ENCODE assay signal across 18 cellular contexts in genomic region chr4:7342223-7342576, GRCh38.
A peak's percentile ranks its signal among the peaks of the same experiment; 100 is the strongest.
DNase-seq lines count a peak whose midpoint lies in the region; ATAC-seq and TF ChIP-seq lines count a peak whose summit lies in the region.
"Had no signal": no experiment of that assay in that cellular context is flagged by ENCODE, and none has a peak within 500 bp of the region (broad histone marks: within the 10 kb centered on the region; RNA-seq: fewer than 3 reads in every experiment).

No MANE protein-coding gene starts in this region.

- H3K79me1 ChIP-seq in mesenchymal stem cell (replicated peaks; ENCODE audit: low read length, poor library complexity, severe bottlenecking) = no peaks in the 10 kb centered on the region

- H3K36me3 ChIP-seq in mesenchymal stem cell (ENCODE audit: control insufficient read depth in 1 of 2, insufficient read depth in 2 of 2, low read depth in 1 of 2, low read length in 2 of 2) (peaks cover 0 to 9% of the 10 kb centered on the region in 2 experiments), spleen (no peaks in the 10 kb centered on the region)

- H3K9ac ChIP-seq in mesenchymal stem cell (ENCODE audit: low read length) = no peak overlapping the region

- H2BK15ac ChIP-seq in mesenchymal stem cell (ENCODE audit: low read depth, poor library complexity, severe bottlenecking) = no peak overlapping the region

- H2BK120ac ChIP-seq in mesenchymal stem cell (ENCODE audit: low read depth, low read length) = no peak overlapping the region

- DNase-seq in mesenchymal stem cell (no peak), spleen (peak; percentile 41), SKM-1 treated with dmso at 0.1 percent for 144 hours (lab: John Stamatoyannopoulos, UW; ENCODE audit: unreplicated experiment) (no peak), UCSD-AML1 (lab: John Stamatoyannopoulos, UW; ENCODE audit: unreplicated experiment) (no peak)
- DNase-seq: DMS79 treated with DMSO at 0.1 percent for 48 hours, KBM-7, NCI-H1105 treated with DMSO at 0.1 percent for 48 hours, NCI-H1694 treated with DMSO at 0.1 percent for 48 hours, NCI-H2107, NCI-H510A treated with DMSO at 0.1 percent for 48 hours, NCI-H774, RPMI8226, SIG-M5 had no signal

- H2AFZ ChIP-seq in mesenchymal stem cell (ENCODE audit: low read depth, low read length) = no peak overlapping the region

- peak overlapping the region; percentile 21 for H4K8ac ChIP-seq in mesenchymal stem cell (ENCODE audit: low read length)

- no peak overlapping the region for H2AK5ac ChIP-seq in mesenchymal stem cell (ENCODE audit: low read length, severe bottlenecking)

- no peak for TF ChIP-seq POLR2A in spleen (IDR thresholded peaks at IDR 0.05)

- H3K9me3 ChIP-seq in mesenchymal stem cell (ENCODE audit: control insufficient read depth, low read length) = peaks cover 17% of the 10 kb centered on the region
- H3K9me3 ChIP-seq in spleen = peaks cover 0 to 26% (median 18%) of the 10 kb centered on the region in 8 donors

- H3K27ac ChIP-seq in angular gyrus (ENCODE audit: low read depth, low read length) (peak overlapping the region; percentile 71), cingulate gyrus (ENCODE audit: low read depth, low read length) (peak overlapping the region; percentile 72), mesenchymal stem cell (ENCODE audit: low read length, poor library complexity, severe bottlenecking) (no peak overlapping the region), spleen (no peak overlapping the region)
- H3K27ac ChIP-seq: C4-2B had no signal

- 96% methylated on average over 9 of the region's 9 CpGs for WGBS in mesenchymal stem cell
- WGBS in spleen, 5 donors = 90 to 96% (median 93%) methylated on average over 9 of the region's 9 CpGs

- H2BK5ac ChIP-seq in mesenchymal stem cell (ENCODE audit: low read depth, low read length, poor library complexity, severe bottlenecking) = no peak overlapping the region

- H3K4me1 ChIP-seq in mesenchymal stem cell (ENCODE audit: control insufficient read depth, insufficient read depth, low read depth, low read length) (peaks cover 7% of the 10 kb centered on the region), spleen (peaks cover 0 to 9% (median 0%) of the 10 kb centered on the region in 6 donors)

- H3K18ac ChIP-seq in mesenchymal stem cell (ENCODE audit: low read depth in 1 of 2, low read length in 2 of 2) = no peak overlapping the region

- H3K4ac ChIP-seq in mesenchymal stem cell (ENCODE audit: low read depth in 1 of 2, low read length in 2 of 2) = no peak overlapping the region

- peaks cover 5 to 11% of the 10 kb centered on the region in 2 experiments for H3K27me3 ChIP-seq in mesenchymal stem cell (ENCODE audit: control insufficient read depth in 1 of 2, insufficient read depth in 1 of 2, low read length in 2 of 2)
- H3K27me3 ChIP-seq in spleen (replicated peaks in 1 of 7) = peaks cover 0 to 2% (median 0%) of the 10 kb centered on the region in 7 donors

- TF ChIP-seq CTCF in spleen (IDR thresholded peaks at IDR 0.05 in 8 of 11, conservative IDR thresholded peaks at IDR 0.05 in 3 of 11) = no peak

- no peak for ATAC-seq in HG02759 (IDR thresholded peaks at IDR 0.05; ENCODE audit: unreplicated experiment)
- ATAC-seq: HepG2 had no signal

- H2BK12ac ChIP-seq in mesenchymal stem cell (ENCODE audit: low read length in 2 of 2) = no peak overlapping the region

- intact Hi-C loops in spleen (cut with DNase I; ENCODE audit: low total_unique reads) = no loop called here

- no peak overlapping the region for H3K4me2 ChIP-seq in mesenchymal stem cell (ENCODE audit: low read length, poor library complexity, severe bottlenecking)

- H3K4me3 ChIP-seq in mesenchymal stem cell (ENCODE audit: insufficient read depth in 1 of 2, low read depth in 1 of 2, low read length in 2 of 2) (no peak overlapping the region), spleen (no peak overlapping the region)

- H3K14ac ChIP-seq in mesenchymal stem cell (ENCODE audit: low read length in 2 of 2) = no peak overlapping the region

- no peak overlapping the region for H4K91ac ChIP-seq in mesenchymal stem cell (ENCODE audit: low read length)

- H3K23ac ChIP-seq in mesenchymal stem cell (ENCODE audit: low read length in 2 of 2) = no peak overlapping the region

Comparison
In these comparisons a context has a peak if more than half of its experiments do, and no peak if none do; other contexts are left out.
1. H3K27ac ChIP-seq: peak in angular gyrus (single experiment) and cingulate gyrus (single experiment); none in mesenchymal stem cell (single experiment) and spleen (0 of 8).